29 cellular contexts compared by ENCODE assay signal in the genomic region with DNA sequence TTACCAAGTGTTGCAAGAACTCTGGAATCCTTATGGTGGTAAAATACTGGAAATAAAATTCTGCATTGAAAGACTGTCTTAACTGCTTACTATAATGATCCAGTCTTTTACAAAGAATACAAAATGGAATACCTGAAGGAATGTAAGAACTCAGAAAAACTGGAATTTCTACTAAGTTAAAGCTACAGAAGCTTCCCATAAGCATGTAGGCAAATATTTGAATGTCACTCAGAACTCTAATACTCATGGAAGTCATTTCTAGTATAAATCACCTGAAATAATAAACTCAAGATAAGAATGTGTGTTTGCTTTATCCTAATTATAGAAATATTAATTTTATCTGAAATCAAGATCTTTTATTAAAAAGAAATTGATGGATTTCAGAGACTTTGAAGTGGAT.
"Had no signal": no experiment of that assay in that cellular context is flagged by ENCODE, and none has a peak within 500 bp of the region (broad histone marks: within the 10 kb centered on the region; RNA-seq: fewer than 3 reads in every experiment).

No MANE protein-coding gene starts in this region.

- H3K27me3 ChIP-seq: neutrophil, pancreas, right lobe of liver, sigmoid colon, suprapubic skin, testis, tibial artery, transverse colon, upper lobe of right lung, uterus had no signal

- DNase-seq: naive thymus-derived CD8-positive, alpha-beta T cell; nephron progenitor cell; nucleus accumbens; pancreas; posterior cingulate gyrus; psoas muscle; right cardiac atrium; right lobe of liver; sigmoid colon; spleen; stimulated activated CD4-positive, alpha-beta T cell treated with anti-CD3 and anti-CD28 coated beads, Interleukin-12 subunit alpha, Interleukin-12 subunit beta, amount 100 ng/mL, for 4 hours; stimulated activated CD4-positive, alpha-beta T cell treated with anti-CD3 and anti-CD28 coated beads, Interleukin-1b, Interleukin-23, amount 100 ng/mL, for 48 hours; stimulated activated CD4-positive, alpha-beta T cell treated with anti-CD3 and anti-CD28 coated beads, Interleukin-4, amount 100 ng/mL, for 1 hour; stimulated activated CD4-positive, alpha-beta T cell treated with anti-CD3 and anti-CD28 coated beads, Interleukin-4, amount 100 ng/mL, for 4 hours; stimulated activated CD8-positive, alpha-beta memory T cell treated with anti-CD3 and anti-CD28 coated beads, Interleukin-4, amount 100 ng/mL, for 48 hours; stimulated activated naive CD4-positive, alpha-beta T cell; stimulated activated naive CD8-positive, alpha-beta T cell treated with anti-CD3 and anti-CD28 coated beads, Interleukin-15, amount 100 ng/mL, for 72 hours; stimulated activated naive CD8-positive, alpha-beta T cell treated with anti-CD3 and anti-CD28 coated beads, Interleukin-15, Interleukin-2, amounts not matched to agents 100 U/mL and 50 U/mL, for 24 hours; substantia nigra; testis; tibial artery; transverse colon; upper lobe of right lung; uterus had no signal

- ATAC-seq: naive thymus-derived CD8-positive, alpha-beta T cell; natural killer cell treated with Interleukin-12 subunit alpha and Interleukin-12 subunit beta and Interleukin-15 and Interleukin-18, amount 100 ng/mL, for 72 hours; psoas muscle; right cardiac atrium; stimulated activated memory B cell treated with anti-CD40 and anti-IgM and Interleukin-4, amounts not matched to agents 10 μg/mL and 1 μg/mL and 100 μg/mL, for 72 hours; stimulated activated naive CD8-positive, alpha-beta T cell treated with anti-CD3 and anti-CD28 coated beads, Interleukin-15, amount 100 ng/mL, for 72 hours; stimulated activated naive CD8-positive, alpha-beta T cell treated with anti-CD3 and anti-CD28 coated beads, Interleukin-15, Interleukin-2, amounts not matched to agents 100 U/mL and 50 U/mL, for 24 hours had no signal

- H3K4me3 ChIP-seq: pancreas, psoas muscle, right lobe of liver, sigmoid colon, smooth muscle cell, spleen, suprapubic skin, testis, tibial artery, transverse colon, upper lobe of right lung, uterus had no signal

- H3K27ac ChIP-seq: neutrophil, pancreas, psoas muscle, right lobe of liver, sigmoid colon, spleen, suprapubic skin, testis, tibial artery, transverse colon, upper lobe of right lung, uterus had no signal

- FAIRE-seq: pancreas had no signal

- H3K36me3 ChIP-seq: neutrophil, pancreas, right lobe of liver, sigmoid colon, spleen, suprapubic skin, tibial artery, transverse colon, upper lobe of right lung, uterus had no signal

- H3K4me1 ChIP-seq: psoas muscle, right lobe of liver, suprapubic skin, testis, upper lobe of right lung, uterus had no signal

- H3K9me3 ChIP-seq: neutrophil, pancreas, psoas muscle, right lobe of liver, sigmoid colon, spleen, suprapubic skin, testis, tibial artery, transverse colon, upper lobe of right lung, uterus had no signal
